Comparison of ENCODE assay signal across 8 cellular contexts in genomic region chr22:46736705-46737104, GRCh38. TPM values are rescaled to one million over a fixed set of nuclear protein-coding genes. Genes with fewer than 3 reads are reported as not detected.
DNase-seq lines count a peak whose midpoint lies in the region; ATAC-seq and TF ChIP-seq lines count a peak whose summit lies in the region.

No MANE protein-coding gene starts in this region.

- TF ChIP-seq POLR2A in body of pancreas (IDR thresholded peaks at IDR 0.05): no peak
- no peak for TF ChIP-seq POLR2A in upper lobe of left lung (IDR thresholded peaks at IDR 0.05)

- no peaks in the 10 kb centered on the region for H3K9me3 Mint-ChIP-seq in activated T-cell treated with anti-CD3 and anti-CD28 coated beads, Interleukin-2, amount 50 U/mL, for 72 hours

- intact Hi-C loops in body of pancreas (cut with DNase I): no loop called here

- TF ChIP-seq EP300 in upper lobe of left lung (IDR thresholded peaks at IDR 0.05): no peak

- no peak for DNase-seq in activated T-cell treated with anti-CD3 and anti-CD28 coated beads, Interleukin-2, amount 50 U/mL, for 72 hours
- DNase-seq in activated T-cell treated with anti-CD3 and anti-CD28 coated beads, Interleukin-2, amount 50 U/mL, for 1 hour: no peak
- DNase-seq in body of pancreas (no peak), lung (ENCODE audit: low spot score) (no peak), upper lobe of left lung (no peak), KG1 (lab: John Stamatoyannopoulos, UW) (no peak), NCI-H2107 treated with DMSO at 0.1 percent for 48 hours (lab: John Stamatoyannopoulos, UW; ENCODE audit: unreplicated experiment) (no peak)

- peak overlapping the region in 1 of 2 donors; percentile 70 for H3K4me3 ChIP-seq in body of pancreas
- H3K4me3 ChIP-seq in lung: no peak overlapping the region
- peak overlapping the region; percentile 83 to 95 (median 90) for H3K4me3 ChIP-seq in upper lobe of left lung

- H3K36me3 ChIP-seq in body of pancreas (replicated peaks in 1 of 2; ENCODE audit: insufficient read depth in 1 of 2, low read depth in 2 of 2) (no peaks in the 10 kb centered on the region), lung (ENCODE audit: control insufficient read depth in 2 of 2, insufficient read depth in 2 of 2, low read length in 2 of 2) (peaks cover 0 to 3% of the 10 kb centered on the region in 2 donors), upper lobe of left lung (peaks cover 0 to 3% (median 0%) of the 10 kb centered on the region in 4 donors)

- TF ChIP-seq CTCF in body of pancreas (IDR thresholded peaks at IDR 0.05): no peak
- TF ChIP-seq CTCF in lung (IDR thresholded peaks at IDR 0.05; ENCODE audit: control extremely low read depth, extremely low read depth): no peak
- no peak for TF ChIP-seq CTCF in upper lobe of left lung (IDR thresholded peaks at IDR 0.05)

- peak overlapping the region in 3 of 4 donors; percentile 66 to 94 (median 89) for H3K27ac ChIP-seq in body of pancreas
- H3K27ac ChIP-seq in lung (ENCODE audit: low read depth in 1 of 2, low read length in 1 of 2): peak overlapping the region; percentile 50 to 99
- H3K27ac ChIP-seq in upper lobe of left lung: peak overlapping the region; percentile 89 to 97 (median 92)

- H3K27me3 ChIP-seq in body of pancreas: no peaks in the 10 kb centered on the region
- H3K27me3 ChIP-seq in lung (ENCODE audit: control insufficient read depth, insufficient read depth): no peaks in the 10 kb centered on the region
- H3K27me3 ChIP-seq in upper lobe of left lung: no peaks in the 10 kb centered on the region

- peak overlapping the region; percentile 96 for H3K27ac Mint-ChIP-seq in activated T-cell treated with anti-CD3 and anti-CD28 coated beads, Interleukin-2, amount 50 U/mL, for 72 hours

- H3K27me3 Mint-ChIP-seq in activated T-cell treated with anti-CD3 and anti-CD28 coated beads, Interleukin-2, amount 50 U/mL, for 72 hours (ENCODE audit: low read depth): no peaks in the 10 kb centered on the region

- H3K9me3 ChIP-seq in body of pancreas (no peaks in the 10 kb centered on the region), lung (ENCODE audit: control insufficient read depth in 2 of 2, insufficient read depth in 1 of 2, low read length in 1 of 2) (no peaks in the 10 kb centered on the region), upper lobe of left lung (no peaks in the 10 kb centered on the region)

- H3K4me1 Mint-ChIP-seq in activated T-cell treated with anti-CD3 and anti-CD28 coated beads, Interleukin-2, amount 50 U/mL, for 72 hours (ENCODE audit: low read depth): peaks cover 51% of the 10 kb centered on the region

- H3K36me3 Mint-ChIP-seq in activated T-cell treated with anti-CD3 and anti-CD28 coated beads, Interleukin-2, amount 50 U/mL, for 72 hours (ENCODE audit: insufficient read depth in 2 of 2): peaks cover 0 to 5% of the 10 kb centered on the region in 2 donors

- ATAC-seq in activated T-cell treated with anti-CD3 and anti-CD28 coated beads, Interleukin-2, amount 50 U/mL, for 72 hours (replicated peaks in 1 of 2): no peak
- ATAC-seq in body of pancreas (no peak), lung (ENCODE audit: insufficient read depth, low FRiP score) (no peak), upper lobe of left lung (ENCODE audit: low FRiP score in 2 of 2) (no peak), GM19035 (IDR thresholded peaks at IDR 0.05; ENCODE audit: unreplicated experiment) (no peak)

- WGBS in body of pancreas, 2 donors: 43 to 51% methylated on average over 7 to 8 of the region's 8 CpGs
- 67 to 73% methylated on average over 8 of the region's 8 CpGs for WGBS in lung, 2 donors
- WGBS in upper lobe of left lung, 2 donors: 59 to 60% methylated on average over 6 to 8 of the region's 8 CpGs

- peak overlapping the region; percentile 96 for H3K4me3 Mint-ChIP-seq in activated T-cell treated with anti-CD3 and anti-CD28 coated beads, Interleukin-2, amount 50 U/mL, for 72 hours

- H3K4me1 ChIP-seq in body of pancreas (peaks cover 65% of the 10 kb centered on the region), lung (ENCODE audit: control insufficient read depth in 2 of 2, insufficient read depth in 2 of 2, low read length in 2 of 2) (peaks cover 10 to 28% of the 10 kb centered on the region in 2 donors), upper lobe of left lung (peaks cover 52 to 59% (median 55%) of the 10 kb centered on the region in 4 donors)

RNA-seq across cellular contexts. Expression of gene CERK, which starts 1.3 kb away (rescaled TPM):
- total RNA-seq in activated T-cell treated with anti-CD3 and anti-CD28 coated beads, Interleukin-2, amount 50 U/mL, for 72 hours: 10 to 100 TPM; 38.6 to 53.1 TPM
- total RNA-seq in body of pancreas (10 to 100 TPM; 33.6 to 46.4 TPM), lung (10 to 100 TPM; 31.0 to 36.2 TPM), upper lobe of left lung (10 to 100 TPM; 26.9 to 55.5 (median 32.7) TPM)
- polyA plus RNA-seq in lung: 10 to 100 TPM; 12.1 to 32.4 TPM

RNA-seq across cellular contexts. Expression of gene TBC1D22A, which starts 25.7 kb away (rescaled TPM):
- total RNA-seq in activated T-cell treated with anti-CD3 and anti-CD28 coated beads, Interleukin-2, amount 50 U/mL, for 72 hours: 10 to 100 TPM; 29.5 to 34.8 TPM
- total RNA-seq in body of pancreas (10 to 100 TPM; 21.5 to 23.1 TPM), lung (10 to 100 TPM; 20.3 to 38.4 TPM), upper lobe of left lung (10 to 100 TPM; 27.1 to 48.2 (median 35.3) TPM)
- polyA plus RNA-seq in lung: 10 to 100 TPM; 20.2 to 21.6 TPM
